Comparison of ENCODE assay signal across 18 cellular contexts in genomic region chr2:43027496-43027895, GRCh38.
DNase-seq lines count a peak whose midpoint lies in the region; ATAC-seq and TF ChIP-seq lines count a peak whose summit lies in the region.
"Had no signal": no experiment of that assay in that cellular context is flagged by ENCODE, and none has a peak within 500 bp of the region (broad histone marks: within the 10 kb centered on the region; RNA-seq: fewer than 3 reads in every experiment).

No MANE protein-coding gene starts in this region.

- H3K27me3 Mint-ChIP-seq in dendritic cell treated with granulocyte-macrophage colony-stimulating factor and Interleukin-4, amounts not matched to agents 40 ng/mL and 50 ng/mL, for 4 days = peaks cover 1% of the 10 kb centered on the region
- peaks cover 4% of the 10 kb centered on the region for H3K27me3 Mint-ChIP-seq in nephron progenitor cell (ENCODE audit: low read depth, poor library complexity)
- peaks cover 8% of the 10 kb centered on the region for H3K27me3 Mint-ChIP-seq in stimulated activated memory B cell treated with anti-CD40 and anti-IgM and Interleukin-4, amounts not matched to agents 10 μg/mL and 1 μg/mL and 100 μg/mL, for 72 hours
- H3K27me3 Mint-ChIP-seq in effector memory CD8-positive, alpha-beta T cell = peaks cover 2 to 11% of the 10 kb centered on the region in 2 donors
- no peaks in the 10 kb centered on the region for H3K27me3 Mint-ChIP-seq in T-cell
- H3K27me3 Mint-ChIP-seq: CD4-positive, alpha-beta memory T cell had no signal

- no peak for TF ChIP-seq CTCF in nephron progenitor cell (IDR thresholded peaks at IDR 0.05)

- H3K4me1 Mint-ChIP-seq in dendritic cell treated with granulocyte-macrophage colony-stimulating factor and Interleukin-4, amounts not matched to agents 40 ng/mL and 50 ng/mL, for 4 days (ENCODE audit: low read depth) = peaks cover 62% of the 10 kb centered on the region
- H3K4me1 Mint-ChIP-seq in nephron progenitor cell = peaks cover 80% of the 10 kb centered on the region
- peaks cover 18% of the 10 kb centered on the region for H3K4me1 Mint-ChIP-seq in stimulated activated memory B cell treated with anti-CD40 and anti-IgM and Interleukin-4, amounts not matched to agents 10 μg/mL and 1 μg/mL and 100 μg/mL, for 72 hours
- peaks cover 6 to 16% of the 10 kb centered on the region in 2 donors for H3K4me1 Mint-ChIP-seq in effector memory CD8-positive, alpha-beta T cell (ENCODE audit: low read depth in 2 of 2)
- H3K4me1 Mint-ChIP-seq in T-cell = peaks cover 21 to 36% (median 24%) of the 10 kb centered on the region in 3 donors

- H3K4me3 ChIP-seq in H7 (ENCODE audit: insufficient read depth, low read depth, low read length) = no peak overlapping the region
- H3K4me3 ChIP-seq: PC-9 had no signal

- intact Hi-C loops in dendritic cell treated with granulocyte-macrophage colony-stimulating factor and Interleukin-4, amounts not matched to agents 40 ng/mL and 50 ng/mL, for 4 days (cut with micrococcal nuclease) = loop anchor here (5.0 to 10.0 kb wide), 2 partner anchors 50 to 97 kb away; no protein-coding TSS in a partner anchor

- H3K4me3 Mint-ChIP-seq in dendritic cell treated with granulocyte-macrophage colony-stimulating factor and Interleukin-4, amounts not matched to agents 40 ng/mL and 50 ng/mL, for 4 days = no peak overlapping the region
- H3K4me3 Mint-ChIP-seq in nephron progenitor cell = no peak overlapping the region
- H3K4me3 Mint-ChIP-seq in stimulated activated memory B cell treated with anti-CD40 and anti-IgM and Interleukin-4, amounts not matched to agents 10 μg/mL and 1 μg/mL and 100 μg/mL, for 72 hours = no peak overlapping the region
- H3K4me3 Mint-ChIP-seq in effector memory CD8-positive, alpha-beta T cell = no peak overlapping the region
- no peak overlapping the region for H3K4me3 Mint-ChIP-seq in T-cell
- H3K4me3 Mint-ChIP-seq: CD4-positive, alpha-beta memory T cell had no signal

- H3K27ac Mint-ChIP-seq in dendritic cell treated with granulocyte-macrophage colony-stimulating factor and Interleukin-4, amounts not matched to agents 40 ng/mL and 50 ng/mL, for 4 days = peak overlapping the region; percentile 77
- H3K27ac Mint-ChIP-seq in nephron progenitor cell (peak overlapping the region; percentile 68), T-cell (no peak overlapping the region)
- peak overlapping the region; percentile 70 for H3K27ac Mint-ChIP-seq in stimulated activated memory B cell treated with anti-CD40 and anti-IgM and Interleukin-4, amounts not matched to agents 10 μg/mL and 1 μg/mL and 100 μg/mL, for 72 hours
- H3K27ac Mint-ChIP-seq in effector memory CD8-positive, alpha-beta T cell = no peak overlapping the region

- no peaks in the 10 kb centered on the region for H3K36me3 ChIP-seq in H7 (replicated peaks; ENCODE audit: control insufficient read depth, insufficient read depth, low read length)

- H3K27me3 ChIP-seq in H7 (ENCODE audit: control insufficient read depth, insufficient read depth, low read length) = no peaks in the 10 kb centered on the region

- CTCF ChIA-PET in T-cell (lab: Charles Lee) = no interaction called here

- POLR2A ChIA-PET in T-cell (lab: Charles Lee) = no interaction called here

- H3K36me3 Mint-ChIP-seq in dendritic cell treated with granulocyte-macrophage colony-stimulating factor and Interleukin-4, amounts not matched to agents 40 ng/mL and 50 ng/mL, for 4 days (ENCODE audit: low read depth) = no peaks in the 10 kb centered on the region
- peaks cover 2% of the 10 kb centered on the region for H3K36me3 Mint-ChIP-seq in nephron progenitor cell (ENCODE audit: low read depth)
- H3K36me3 Mint-ChIP-seq in stimulated activated memory B cell treated with anti-CD40 and anti-IgM and Interleukin-4, amounts not matched to agents 10 μg/mL and 1 μg/mL and 100 μg/mL, for 72 hours = peaks cover 3% of the 10 kb centered on the region
- no peaks in the 10 kb centered on the region for H3K36me3 Mint-ChIP-seq in effector memory CD8-positive, alpha-beta T cell (ENCODE audit: insufficient read depth)
- H3K36me3 Mint-ChIP-seq in T-cell = no peaks in the 10 kb centered on the region

- peaks cover 3% of the 10 kb centered on the region for H3K9me3 Mint-ChIP-seq in dendritic cell treated with granulocyte-macrophage colony-stimulating factor and Interleukin-4, amounts not matched to agents 40 ng/mL and 50 ng/mL, for 4 days
- H3K9me3 Mint-ChIP-seq in nephron progenitor cell (peaks cover 5% of the 10 kb centered on the region), T-cell (peaks cover 0 to 2% (median under 1%) of the 10 kb centered on the region in 3 donors)
- peaks cover 1% of the 10 kb centered on the region for H3K9me3 Mint-ChIP-seq in stimulated activated memory B cell treated with anti-CD40 and anti-IgM and Interleukin-4, amounts not matched to agents 10 μg/mL and 1 μg/mL and 100 μg/mL, for 72 hours
- peaks cover under 1 to 2% of the 10 kb centered on the region in 2 donors for H3K9me3 Mint-ChIP-seq in effector memory CD8-positive, alpha-beta T cell

- no peak for ATAC-seq in stimulated activated memory B cell treated with anti-CD40 and anti-IgM and Interleukin-4, amounts not matched to agents 10 μg/mL and 1 μg/mL and 100 μg/mL, for 72 hours
- ATAC-seq in effector memory CD8-positive, alpha-beta T cell (replicated peaks) = no peak
- no peak for ATAC-seq in T-cell (replicated peaks in 1 of 4)

- DNase-seq in H7 (peak; percentile 31), nephron progenitor cell (no peak), LoVo (ENCODE audit: low spot score) (no peak), T-cell (no peak)
- DNase-seq in effector memory CD8-positive, alpha-beta T cell = no peak
- no peak for DNase-seq in NK-92 treated with Interleukin-12 subunit alpha and Interleukin-12 subunit beta, amount 100 ng/mL, for 24 hours (lab: John Stamatoyannopoulos, UW)
- DNase-seq: ACHN; Calu3; CD4-positive, alpha-beta memory T cell; HCEC 1CT; MV-4-11; NCI-H1417 treated with DMSO at 0.1 percent for 48 hours; NCI-H1930; NCI-H2171 treated with DMSO at 0.1 percent for 48 hours; NCI-H446 treated with DMSO at 0.1 percent for 48 hours; PC-9 had no signal

Comparison
In these comparisons a context has a peak if more than half of its experiments do, and no peak if none do; other contexts are left out.
1. H3K27ac Mint-ChIP-seq: peak in dendritic cell treated with granulocyte-macrophage colony-stimulating factor and Interleukin-4, amounts not matched to agents 40 ng/mL and 50 ng/mL, for 4 days (single experiment), nephron progenitor cell (single experiment) and stimulated activated memory B cell treated with anti-CD40 and anti-IgM and Interleukin-4, amounts not matched to agents 10 μg/mL and 1 μg/mL and 100 μg/mL, for 72 hours (single experiment); none in effector memory CD8-positive, alpha-beta T cell (0 of 2) and T-cell (0 of 2).